Comparison of ENCODE assay signal across 26 cellular contexts in genomic region chr20:3990741-3991140, GRCh38.
"Had no signal": no experiment of that assay in that cellular context is flagged by ENCODE, and none has a peak within 500 bp of the region (broad histone marks: within the 10 kb centered on the region; RNA-seq: fewer than 3 reads in every experiment).

No MANE protein-coding gene starts in this region.

- H3K27ac Mint-ChIP-seq: activated CD4-positive, alpha-beta T cell treated with anti-CD3 and anti-CD28 coated beads, Interleukin-2, amount 10 ng/mL, durations not matched to agents 7 days and 5 days; activated naive CD4-positive, alpha-beta T cell treated with anti-CD3 and anti-CD28 coated beads, Interleukin-2, amount 50 U/mL, for 24 hours; activated naive CD8-positive, alpha-beta T cell treated with anti-CD3 and anti-CD28 coated beads, Interleukin-2, amount 50 U/mL, for 24 hours; activated T-helper 17 cell treated with anti-CD3 and anti-CD28 coated beads, Interleukin-2, amount 50 U/mL, for 72 hours; mesothelial cell of epicardium; progenitor cell of endocrine pancreas; stimulated activated effector memory CD8-positive, alpha-beta T cell treated with anti-CD3 and anti-CD28 coated beads, Interleukin-12 subunit alpha, Interleukin-12 subunit beta, amount 100 ng/mL, for 72 hours; stimulated activated naive CD8-positive, alpha-beta T cell treated with anti-CD3 and anti-CD28 coated beads, Interleukin-15, Interleukin-2, amounts not matched to agents 100 ng/mL and 50 ng/mL, for 24 hours; T-helper 1 cell treated with Interleukin-12 subunit alpha and Interleukin-12 subunit beta and Interleukin-4 antibody, amounts not matched to agents 30 μg/mL and 1 μg/mL, for 36 hours; WTC11 had no signal

- H3K9me3 Mint-ChIP-seq: activated CD4-positive, alpha-beta memory T cell treated with anti-CD3 and anti-CD28 coated beads, Interleukin-2, amount 10 ng/mL, durations not matched to agents 7 days and 5 days; activated CD4-positive, alpha-beta T cell treated with anti-CD3 and anti-CD28 coated beads, Interleukin-2, amount 10 ng/mL, durations not matched to agents 7 days and 5 days; activated naive CD4-positive, alpha-beta T cell treated with anti-CD3 and anti-CD28 coated beads, Interleukin-2, amount 50 U/mL, for 24 hours; activated naive CD8-positive, alpha-beta T cell treated with anti-CD3 and anti-CD28 coated beads, Interleukin-2, amount 50 U/mL, for 24 hours; activated T-cell treated with anti-CD3 and anti-CD28 coated beads, Interleukin-2, amount 50 U/mL, for 4 hours; naive thymus-derived CD8-positive, alpha-beta T cell; stimulated activated effector memory CD8-positive, alpha-beta T cell treated with anti-CD3 and anti-CD28 coated beads, Interleukin-12 subunit alpha, Interleukin-12 subunit beta, amount 100 ng/mL, for 72 hours; T-helper 1 cell treated with Interleukin-12 subunit alpha and Interleukin-12 subunit beta and Interleukin-4 antibody, amounts not matched to agents 30 μg/mL and 1 μg/mL, for 36 hours had no signal

- H3K27me3 Mint-ChIP-seq: activated CD4-positive, alpha-beta memory T cell treated with anti-CD3 and anti-CD28 coated beads, Interleukin-2, amount 10 ng/mL, durations not matched to agents 7 days and 5 days; activated CD4-positive, alpha-beta T cell treated with anti-CD3 and anti-CD28 coated beads, Interleukin-2, amount 10 ng/mL, durations not matched to agents 7 days and 5 days; activated naive CD4-positive, alpha-beta T cell treated with anti-CD3 and anti-CD28 coated beads, Interleukin-2, amount 50 U/mL, for 24 hours; activated naive CD8-positive, alpha-beta T cell treated with anti-CD3 and anti-CD28 coated beads, Interleukin-2, amount 50 U/mL, for 24 hours; activated T-helper 17 cell treated with anti-CD3 and anti-CD28 coated beads, Interleukin-2, amount 50 U/mL, for 72 hours; naive thymus-derived CD8-positive, alpha-beta T cell; progenitor cell of endocrine pancreas; stimulated activated naive CD8-positive, alpha-beta T cell treated with anti-CD3 and anti-CD28 coated beads, Interleukin-15, Interleukin-2, amounts not matched to agents 100 ng/mL and 50 ng/mL, for 24 hours had no signal

- ATAC-seq: activated naive CD8-positive, alpha-beta T cell treated with anti-CD3 and anti-CD28 coated beads, Interleukin-2, amount 50 U/mL, for 24 hours; activated T-cell treated with anti-CD3 and anti-CD28 coated beads, Interleukin-2, amount 50 U/mL, for 4 hours; activated T-helper 17 cell treated with anti-CD3 and anti-CD28 coated beads, Interleukin-2, amount 50 U/mL, for 72 hours; heart right ventricle; sciatic nerve; stimulated activated effector memory CD8-positive, alpha-beta T cell treated with anti-CD3 and anti-CD28 coated beads, Interleukin-12 subunit alpha, Interleukin-12 subunit beta, amount 100 ng/mL, for 72 hours; WTC11 had no signal

- DNase-seq: activated CD4-positive, alpha-beta memory T cell treated with anti-CD3 and anti-CD28 coated beads, Interleukin-2, amount 10 ng/mL, durations not matched to agents 7 days and 5 days; activated CD4-positive, alpha-beta T cell treated with anti-CD3 and anti-CD28 coated beads for 1 hour; activated CD4-positive, alpha-beta T cell treated with anti-CD3 and anti-CD28 coated beads, Interleukin-2, amount 10 ng/mL, durations not matched to agents 7 days and 5 days; activated gamma-delta T cell treated with Interleukin-2 at 50 U/mL for 16 hours; activated naive CD8-positive, alpha-beta T cell treated with anti-CD3 and anti-CD28 coated beads, Interleukin-2, amount 50 U/mL, for 24 hours; activated T-cell treated with anti-CD3 and anti-CD28 coated beads, Interleukin-2, amount 50 U/mL, for 4 hours; amygdala; foreskin melanocyte; heart right ventricle; retina; stimulated activated CD4-positive, alpha-beta T cell treated with anti-CD3 and anti-CD28 coated beads, Interleukin-4, amount 100 ng/mL, for 24 hours; T1000; trophoblast cell had no signal

- H3K9me3 ChIP-seq: esophagus muscularis mucosa, heart right ventricle, thoracic aorta had no signal

- H3K36me3 ChIP-seq: esophagus muscularis mucosa, thoracic aorta had no signal

- H3K4me3 Mint-ChIP-seq: activated CD4-positive, alpha-beta memory T cell treated with anti-CD3 and anti-CD28 coated beads, Interleukin-2, amount 10 ng/mL, durations not matched to agents 7 days and 5 days; activated CD4-positive, alpha-beta T cell treated with anti-CD3 and anti-CD28 coated beads, Interleukin-2, amount 10 ng/mL, durations not matched to agents 7 days and 5 days; activated naive CD4-positive, alpha-beta T cell treated with anti-CD3 and anti-CD28 coated beads, Interleukin-2, amount 50 U/mL, for 24 hours; activated naive CD8-positive, alpha-beta T cell treated with anti-CD3 and anti-CD28 coated beads, Interleukin-2, amount 50 U/mL, for 24 hours; activated T-cell treated with anti-CD3 and anti-CD28 coated beads, Interleukin-2, amount 50 U/mL, for 4 hours; mesothelial cell of epicardium; stimulated activated effector memory CD8-positive, alpha-beta T cell treated with anti-CD3 and anti-CD28 coated beads, Interleukin-12 subunit alpha, Interleukin-12 subunit beta, amount 100 ng/mL, for 72 hours; stimulated activated naive CD8-positive, alpha-beta T cell treated with anti-CD3 and anti-CD28 coated beads, Interleukin-15, Interleukin-2, amounts not matched to agents 100 ng/mL and 50 ng/mL, for 24 hours; T-helper 1 cell treated with Interleukin-12 subunit alpha and Interleukin-12 subunit beta and Interleukin-4 antibody, amounts not matched to agents 30 μg/mL and 1 μg/mL, for 36 hours; WTC11 had no signal

- H3K4me3 ChIP-seq: esophagus muscularis mucosa, heart right ventricle, skin epidermis, thoracic aorta had no signal

- H3K27ac ChIP-seq: esophagus muscularis mucosa, heart right ventricle, thoracic aorta had no signal

- H3K27me3 ChIP-seq: esophagus muscularis mucosa, heart right ventricle had no signal

- H3K36me3 Mint-ChIP-seq: activated naive CD4-positive, alpha-beta T cell treated with anti-CD3 and anti-CD28 coated beads, Interleukin-2, amount 50 U/mL, for 24 hours had no signal
